Comparison of ENCODE assay signal across 32 cellular contexts in genomic region chr2:215274829-215275228, GRCh38.
"Had no signal": no experiment of that assay in that cellular context is flagged by ENCODE, and none has a peak within 500 bp of the region (broad histone marks: within the 10 kb centered on the region; RNA-seq: fewer than 3 reads in every experiment).

No MANE protein-coding gene starts in this region.

- H3K4me1 Mint-ChIP-seq: activated CD4-positive, alpha-beta memory T cell treated with anti-CD3 and anti-CD28 coated beads, Interleukin-2, amount 10 ng/mL, durations not matched to agents 7 days and 5 days; activated T-helper 17 cell treated with anti-CD3 and anti-CD28 coated beads, Interleukin-2, amount 50 U/mL, for 72 hours had no signal

- H3K9ac ChIP-seq: SK-N-SH had no signal

- H3K27ac ChIP-seq: cardiac muscle cell, RWPE1, SJCRH30, VCaP had no signal

- H3K27me3 Mint-ChIP-seq: activated CD4-positive, alpha-beta memory T cell treated with anti-CD3 and anti-CD28 coated beads, Interleukin-2, amount 10 ng/mL, durations not matched to agents 7 days and 5 days; activated CD4-positive, alpha-beta T cell treated with anti-CD3 and anti-CD28 coated beads for 36 hours; activated naive CD8-positive, alpha-beta T cell; activated T-helper 17 cell treated with anti-CD3 and anti-CD28 coated beads, Interleukin-2, amount 50 U/mL, for 72 hours; brain had no signal

- H3K4me3 Mint-ChIP-seq: activated CD4-positive, alpha-beta memory T cell treated with anti-CD3 and anti-CD28 coated beads, Interleukin-2, amount 10 ng/mL, durations not matched to agents 7 days and 5 days; activated CD4-positive, alpha-beta T cell treated with anti-CD3 and anti-CD28 coated beads for 36 hours; activated naive CD4-positive, alpha-beta T cell treated with anti-CD3 and anti-CD28 coated beads for 36 hours; activated naive CD8-positive, alpha-beta T cell; activated T-helper 17 cell treated with anti-CD3 and anti-CD28 coated beads, Interleukin-2, amount 50 U/mL, for 72 hours; brain had no signal

- H3K4me1 ChIP-seq: SJCRH30 had no signal

- ATAC-seq: activated CD4-positive, alpha-beta T cell treated with anti-CD3 and anti-CD28 coated beads for 36 hours; Panc1 had no signal

- H3K27me3 ChIP-seq: cardiac muscle cell, MG63, SJCRH30 had no signal

- H3K4me2 ChIP-seq: SK-N-SH had no signal

- H3K27ac Mint-ChIP-seq: activated CD4-positive, alpha-beta memory T cell treated with anti-CD3 and anti-CD28 coated beads, Interleukin-2, amount 10 ng/mL, durations not matched to agents 7 days and 5 days; activated CD4-positive, alpha-beta T cell treated with anti-CD3 and anti-CD28 coated beads for 36 hours; activated naive CD4-positive, alpha-beta T cell treated with anti-CD3 and anti-CD28 coated beads for 36 hours; activated naive CD8-positive, alpha-beta T cell; activated T-helper 17 cell treated with anti-CD3 and anti-CD28 coated beads, Interleukin-2, amount 50 U/mL, for 72 hours; brain had no signal

- H3K36me3 Mint-ChIP-seq: activated naive CD8-positive, alpha-beta T cell; brain had no signal

- FAIRE-seq: astrocyte had no signal

- DNase-seq: activated CD4-positive, alpha-beta memory T cell treated with anti-CD3 and anti-CD28 coated beads, Interleukin-2, amount 10 ng/mL, durations not matched to agents 7 days and 5 days; activated CD4-positive, alpha-beta T cell treated with anti-CD3 and anti-CD28 coated beads for 36 hours; activated CD4-positive, alpha-beta T cell treated with anti-CD3 and anti-CD28 coated beads, Interleukin-2, amount 50 U/mL, for 1 hour; activated gamma-delta T cell; activated naive CD4-positive, alpha-beta T cell treated with anti-CD3 and anti-CD28 coated beads for 36 hours; activated T-cell treated with anti-CD3 and anti-CD28 coated beads for 4 hours; activated T-cell treated with anti-CD3 and anti-CD28 coated beads, Interleukin-2, amount 50 U/mL, for 48 hours; amygdala; MG63; MV-4-11; NCI-H1092 treated with DMSO at 0.1 percent for 48 hours; NCI-H1436; NCI-H1694 treated with DMSO at 0.1 percent for 48 hours; NCI-H2081; NCI-H2227 treated with DMSO at 0.1 percent for 48 hours; NCI-H446 treated with DMSO at 0.1 percent for 48 hours; NCI-H524 treated with DMSO at 0.1 percent for 48 hours; NCI-H774; NK-92 treated with Interleukin-12 subunit alpha and Interleukin-12 subunit beta, amount 100 ng/mL, for 24 hours; OCI-M1; Right ventricle myocardium superior; SJCRH30; SK-N-SH; T-helper 1 cell had no signal

- H3K36me3 ChIP-seq: cardiac muscle cell, MG63, SJCRH30 had no signal

- H3K4me3 ChIP-seq: cardiac muscle cell, MG63, SJCRH30 had no signal

- H3K9me3 Mint-ChIP-seq: activated CD4-positive, alpha-beta memory T cell treated with anti-CD3 and anti-CD28 coated beads, Interleukin-2, amount 10 ng/mL, durations not matched to agents 7 days and 5 days; activated naive CD4-positive, alpha-beta T cell treated with anti-CD3 and anti-CD28 coated beads for 36 hours; activated T-helper 17 cell treated with anti-CD3 and anti-CD28 coated beads, Interleukin-2, amount 50 U/mL, for 72 hours had no signal
